Comparison of ENCODE assay signal across 11 cellular contexts in the genomic region with DNA sequence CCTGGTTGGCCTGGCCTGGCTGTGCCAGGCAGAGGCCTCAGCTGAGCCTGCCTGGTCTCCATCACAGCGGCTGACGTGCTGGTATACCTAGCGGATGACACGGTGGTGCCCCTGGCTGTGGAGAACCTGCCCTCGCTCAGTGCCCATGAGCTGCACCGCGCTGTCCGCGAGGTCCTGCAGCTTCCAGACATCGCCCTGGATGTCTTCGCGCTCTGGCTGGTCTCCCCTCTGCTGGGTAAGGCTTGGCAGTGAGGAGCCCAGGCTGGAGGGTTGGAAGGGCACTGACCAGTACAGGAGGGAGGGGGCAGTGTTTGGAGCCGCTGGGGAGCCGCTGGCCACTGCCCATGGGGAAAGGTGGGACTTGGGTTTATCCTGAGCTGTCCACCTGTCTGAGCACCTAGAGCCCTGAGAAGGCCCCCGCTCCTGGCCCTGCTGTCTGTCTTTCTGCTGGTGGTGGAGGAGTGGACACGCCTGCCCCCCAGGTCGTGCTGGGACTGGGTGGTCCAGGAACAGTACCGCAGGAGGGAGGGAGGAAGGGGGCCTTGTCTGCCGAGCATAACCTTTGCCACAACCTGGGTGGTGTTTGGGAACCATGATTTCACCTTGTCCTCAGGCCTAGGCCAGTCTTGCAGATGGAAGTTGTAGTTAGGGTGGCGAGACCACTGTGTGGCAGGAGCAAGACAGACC. TPM values are rescaled to one million over a fixed set of nuclear protein-coding genes. Genes with fewer than 3 reads are reported as not detected.
DNase-seq lines count a peak whose midpoint lies in the region; ATAC-seq, FAIRE-seq and TF ChIP-seq lines count a peak whose summit lies in the region.
"Had no signal": no experiment of that assay in that cellular context is flagged by ENCODE, and none has a peak within 500 bp of the region (broad histone marks: within the 10 kb centered on the region; RNA-seq: fewer than 3 reads in every experiment).

No MANE protein-coding gene starts in this region.

- H3K27ac ChIP-seq in K562 (ENCODE audit: extremely low read depth, low read depth, low read length) (no peak overlapping the region; the same call in 2 of the 3 replicates), mesenchymal stem cell (ENCODE audit: low read length, poor library complexity, severe bottlenecking) (no peak overlapping the region)

- H4K20me1 ChIP-seq in K562 (replicated peaks; ENCODE audit: control insufficient read depth, insufficient read depth, low read length) = peaks cover 9% of the 10 kb centered on the region

- peak overlapping the region in 1 of 2 experiments; percentile 85 for H3K14ac ChIP-seq in mesenchymal stem cell (ENCODE audit: low read length in 2 of 2)

- no peak overlapping the region for H2AFZ ChIP-seq in K562 (ENCODE audit: low read depth, low read length)
- no peak overlapping the region for H2AFZ ChIP-seq in mesenchymal stem cell (ENCODE audit: low read depth, low read length)

- peak overlapping the region in 1 of 2 experiments; percentile 75; a peak in 2 of 4 replicates for H3K9ac ChIP-seq in K562 (ENCODE audit: insufficient read depth in 1 of 2, low read depth in 2 of 2, low read length in 2 of 2)
- peak overlapping the region; percentile 64 for H3K9ac ChIP-seq in mesenchymal stem cell (ENCODE audit: low read length)

- no peaks in the 10 kb centered on the region for H3K9me3 Mint-ChIP-seq in activated naive CD4-positive, alpha-beta T cell treated with anti-CD3 and anti-CD28 coated beads, Interleukin-2, amount 50 U/mL, for 72 hours
- no peaks in the 10 kb centered on the region for H3K9me3 Mint-ChIP-seq in type B pancreatic cell

- in situ Hi-C loops in K562 (cut with MboI) = no loop called here

- no peak for FAIRE-seq in K562 (lab: Jason Lieb, UNC)

- no peaks in the 10 kb centered on the region; the same call in 1 of the 2 replicates for H3K9me3 ChIP-seq in K562 (replicated peaks; ENCODE audit: control insufficient read depth, insufficient read depth, low read depth, low read length)
- no peaks in the 10 kb centered on the region for H3K9me3 ChIP-seq in mesenchymal stem cell (ENCODE audit: control insufficient read depth, low read length)

- no peak overlapping the region for H3K18ac ChIP-seq in mesenchymal stem cell (ENCODE audit: low read depth in 1 of 2, low read length in 2 of 2)

- H3K27me3 ChIP-seq in K562 (ENCODE audit: control insufficient read depth in 2 of 2, insufficient read depth in 2 of 2, low read length in 2 of 2) (no peaks in the 10 kb centered on the region), mesenchymal stem cell (ENCODE audit: control insufficient read depth in 1 of 2, insufficient read depth in 1 of 2, low read length in 2 of 2) (no peaks in the 10 kb centered on the region)

- no peak overlapping the region for H2BK5ac ChIP-seq in mesenchymal stem cell (ENCODE audit: low read depth, low read length, poor library complexity, severe bottlenecking)

- no peak overlapping the region for H3K4me2 ChIP-seq in K562 (ENCODE audit: insufficient read depth, low read length)
- no peak overlapping the region for H3K4me2 ChIP-seq in mesenchymal stem cell (ENCODE audit: low read length, poor library complexity, severe bottlenecking)

- H3K36me3 Mint-ChIP-seq in activated naive CD4-positive, alpha-beta T cell treated with anti-CD3 and anti-CD28 coated beads, Interleukin-2, amount 50 U/mL, for 72 hours = peaks cover 17 to 21% of the 10 kb centered on the region in 2 donors
- H3K36me3 Mint-ChIP-seq in type B pancreatic cell = peaks cover 5% of the 10 kb centered on the region

- no peak for TF ChIP-seq EP300 in K562 (IDR thresholded peaks at IDR 0.05; ENCODE audit: low read length)

- H2AK5ac ChIP-seq in mesenchymal stem cell (ENCODE audit: low read length, severe bottlenecking) = peak overlapping the region; percentile 23

- H3K4me1 ChIP-seq in K562 (replicated peaks in 1 of 2; ENCODE audit: control insufficient read depth in 2 of 2, insufficient read depth in 2 of 2, low read length in 2 of 2) (peaks cover 26 to 71% of the 10 kb centered on the region in 2 experiments), mesenchymal stem cell (ENCODE audit: control insufficient read depth, insufficient read depth, low read depth, low read length) (peaks cover 54% of the 10 kb centered on the region)

- no peak for DNase-seq in activated naive CD4-positive, alpha-beta T cell treated with anti-CD3 and anti-CD28 coated beads, Interleukin-2, amount 50 U/mL, for 72 hours (ENCODE audit: low spot score in 2 of 2)
- no peak for DNase-seq in activated naive CD4-positive, alpha-beta T cell treated with Interleukin-2 at 50 U/mL for 16 hours
- DNase-seq in K562 (ENCODE audit: extremely low read depth in 1 of 4, low spot score in 3 of 4) (no peak), mesenchymal stem cell (peak; percentile 23), type B pancreatic cell (ENCODE audit: extremely low spot score, unreplicated experiment) (no peak), NCI-H526 (lab: John Stamatoyannopoulos, UW) (no peak), NOMO-1 treated with dmso at 0.1 percent for 144 hours (lab: John Stamatoyannopoulos, UW; ENCODE audit: unreplicated experiment) (no peak)
- DNase-seq: activated CD4-positive, CD25-positive, alpha-beta regulatory T cell; AML-193; caudate nucleus had no signal

- CTCF ChIA-PET in K562 (lab: Yijun Ruan, JAX; ENCODE audit: low intra/inter-chr PET ratio) = interaction anchor here (0.7 kb wide), 1 partner anchor 22 kb away, joined by 3 read pairs; no protein-coding TSS in a partner anchor

- WGBS in K562 (ENCODE audit: insufficient coverage, low coverage, missing lambda C conversion rate) = 92% methylated on average over 17 of the region's 20 CpGs
- WGBS in mesenchymal stem cell = 92% methylated on average over 20 of the region's 20 CpGs

- no peaks in the 10 kb centered on the region for H3K9me1 ChIP-seq in K562 (ENCODE audit: control insufficient read depth, insufficient read depth, low read length)

- POLR2A ChIA-PET in K562 (lab: Yijun Ruan, JAX) = interaction anchor here (0.6 to 16.2 kb wide), 5 partner anchors 8 to 113 kb away, joined by 3 to 253 read pairs (median 21); partner anchors contain the start of genes MALAT1 and NEAT1

- TF ChIP-seq RAD21 in K562 (CRISPR knock-in tag; conservative IDR thresholded peaks at IDR 0.05 in 1 of 2, IDR thresholded peaks at IDR 0.05 in 1 of 2) = no peak

- H3K4me3 ChIP-seq in K562 (no peak overlapping the region), mesenchymal stem cell (ENCODE audit: insufficient read depth in 1 of 2, low read depth in 1 of 2, low read length in 2 of 2) (peak overlapping the region in 1 of 2 experiments; percentile 68)

- peak overlapping the region; percentile 18 to 85 for H2BK12ac ChIP-seq in mesenchymal stem cell (ENCODE audit: low read length in 2 of 2)

- H2BK15ac ChIP-seq in mesenchymal stem cell (ENCODE audit: low read depth, poor library complexity, severe bottlenecking) = no peak overlapping the region

- intact Hi-C loops in K562 (cut with micrococcal nuclease) = no loop called here

- no peak for ATAC-seq in activated naive CD4-positive, alpha-beta T cell treated with anti-CD3 and anti-CD28 coated beads, Interleukin-2, amount 50 U/mL, for 72 hours
- ATAC-seq in K562 (no peak), HG03045 (IDR thresholded peaks at IDR 0.05; ENCODE audit: unreplicated experiment) (no peak)

- peak overlapping the region; percentile 66 to 75 for H3K27ac Mint-ChIP-seq in activated naive CD4-positive, alpha-beta T cell treated with anti-CD3 and anti-CD28 coated beads, Interleukin-2, amount 50 U/mL, for 72 hours
- H3K27ac Mint-ChIP-seq in type B pancreatic cell = no peak overlapping the region

- peak overlapping the region; percentile 48 to 58 for H3K4ac ChIP-seq in mesenchymal stem cell (ENCODE audit: low read depth in 1 of 2, low read length in 2 of 2)

- peak overlapping the region; percentile 86 for H2BK120ac ChIP-seq in mesenchymal stem cell (ENCODE audit: low read depth, low read length)

- peaks cover 37% of the 10 kb centered on the region for H3K79me2 ChIP-seq in K562 (ENCODE audit: control insufficient read depth, insufficient read depth, low read length)

- H3K36me3 ChIP-seq in K562 (ENCODE audit: control insufficient read depth, insufficient read depth, low read length) = peaks cover 59% of the 10 kb centered on the region; the same call in 2 of the 3 replicates
- peaks cover 39 to 42% of the 10 kb centered on the region in 2 experiments for H3K36me3 ChIP-seq in mesenchymal stem cell (ENCODE audit: control insufficient read depth in 1 of 2, insufficient read depth in 2 of 2, low read depth in 1 of 2, low read length in 2 of 2)

- peak overlapping the region; percentile 84 for H3K4me3 Mint-ChIP-seq in type B pancreatic cell

- H3K27me3 Mint-ChIP-seq in type B pancreatic cell = no peaks in the 10 kb centered on the region

- H3K4me1 Mint-ChIP-seq in type B pancreatic cell (ENCODE audit: unreplicated experiment) = peaks cover 29% of the 10 kb centered on the region

- H4K91ac ChIP-seq in mesenchymal stem cell (ENCODE audit: low read length) = peak overlapping the region; percentile 2

- peaks cover 48% of the 10 kb centered on the region for H3K79me1 ChIP-seq in mesenchymal stem cell (replicated peaks; ENCODE audit: low read length, poor library complexity, severe bottlenecking)

- H3K23ac ChIP-seq in mesenchymal stem cell (ENCODE audit: low read length in 2 of 2) = no peak overlapping the region

- no peak for TF ChIP-seq POLR2A in K562 (conservative IDR thresholded peaks at IDR 0.05)

- no peak for TF ChIP-seq CTCF in K562 (IDR thresholded peaks at IDR 0.05 in 2 of 3, conservative IDR thresholded peaks at IDR 0.05 in 1 of 3; ENCODE audit: insufficient read depth in 2 of 3, low read depth in 1 of 3, low read length in 3 of 3)
- TF ChIP-seq CTCF in type B pancreatic cell (conservative IDR thresholded peaks at IDR 0.05) = no peak

- BruUV-seq in K562 (replicated peaks; lab: Mats Ljungman, UMichigan) = no TSS peak

- peak overlapping the region; percentile 81 for H4K8ac ChIP-seq in mesenchymal stem cell (ENCODE audit: low read length)

RNA-seq across cellular contexts. Expression of gene FRMD8, which starts 3.0 kb away (rescaled TPM):
- total RNA-seq in activated naive CD4-positive, alpha-beta T cell treated with anti-CD3 and anti-CD28 coated beads, Interleukin-2, amount 50 U/mL, for 72 hours = 10 to 100 TPM; 39.7 to 53.4 TPM
- 28.5 and 83.6 TPM in 2 replicates for total RNA-seq in K562 (2011; cell fraction: chromatin; rRNA removed; ENCODE audit: low replicate concordance)
- 89.6 and 96.9 TPM in 2 replicates for total RNA-seq in K562 (2011; cell fraction: nucleolus; rRNA removed)
- total RNA-seq in K562 (2011; cell fraction: nucleoplasm; rRNA removed) = 32.8 and 36.5 TPM in 2 replicates
- total RNA-seq in K562 (2014; rRNA removed) (34.6 and 46.5 TPM in 2 replicates), K562 (2014; rRNA removed; fragmentation: Illumina TruSeq; extraction: Trizol) (6.2 and 8.6 TPM in 2 replicates), K562 (2015; rRNA removed; fragmentation: Illumina TruSeq; extraction: Trizol) (15.0 and 15.8 TPM in 2 replicates), K562 (2021) (44.2 and 54.5 TPM in 2 replicates), type B pancreatic cell (ENCODE audit: low replicate concordance) (35.0 and 41.8 TPM in 2 replicates)
- polyA plus RNA-seq in K562 (2011; rRNA removed) (16.0 and 19.9 TPM in 2 replicates), K562 (2014; fragmentation: Illumina TruSeq; extraction: Trizol) (12.0 and 19.4 TPM in 2 replicates), K562 (2014; fragmentation: Nextera tagmentation; extraction: Ambion mirVana) (1 to 10 TPM; 4.5 to 5.0 TPM), K562 (2014; rRNA removed) (33.4 and 41.7 TPM in 2 replicates)
- polyA plus RNA-seq in K562 (2011; cell fraction: cytosol; rRNA removed) = 24.0 and 43.0 TPM in 2 replicates
- polyA plus RNA-seq in K562 (2011; cell fraction: nucleus; rRNA removed) = 25.1 and 46.6 TPM in 2 replicates
- polyA plus RNA-seq in K562 (2012) = 21.4 and 22.5 TPM in 2 replicates
- polyA minus RNA-seq in K562 (2011; rRNA and poly(A)+ RNA removed) = 8.4 and 13.5 TPM in 2 replicates
- polyA minus RNA-seq in K562 (2011; cell fraction: cytosol; rRNA and poly(A)+ RNA removed) = 21.0 and 21.1 TPM in 2 replicates
- 28.1 and 34.6 TPM in 2 replicates for polyA minus RNA-seq in K562 (2011; cell fraction: nucleus; rRNA and poly(A)+ RNA removed)
- 24.6 TPM for polyA plus RNA-seq in mesenchymal stem cell (2013, experiment 1 of 2)
- 25.1 TPM for polyA plus RNA-seq in mesenchymal stem cell (2013, experiment 2 of 2)

RNA-seq across cellular contexts. Expression of gene SLC25A45, which starts 7.0 kb away (rescaled TPM):
- total RNA-seq in activated naive CD4-positive, alpha-beta T cell treated with anti-CD3 and anti-CD28 coated beads, Interleukin-2, amount 50 U/mL, for 72 hours = 10 to 100 TPM in 1 of 2 donors, 1 to 10 TPM in 1; 9.7 to 18.5 TPM
- 2.5 and 2.9 TPM in 2 replicates for total RNA-seq in K562 (2011; cell fraction: chromatin; rRNA removed; ENCODE audit: low replicate concordance)
- 2.7 and 3.6 TPM in 2 replicates for total RNA-seq in K562 (2011; cell fraction: nucleolus; rRNA removed)
- 2.3 and 2.7 TPM in 2 replicates for total RNA-seq in K562 (2011; cell fraction: nucleoplasm; rRNA removed)
- total RNA-seq in K562 (2014; rRNA removed) (0.82 and 2.3 TPM in 2 replicates), K562 (2014; rRNA removed; fragmentation: Illumina TruSeq; extraction: Trizol) (0.55 and 0.57 TPM in 2 replicates), K562 (2015; rRNA removed; fragmentation: Illumina TruSeq; extraction: Trizol) (0.40 and 0.45 TPM in 2 replicates), K562 (2021) (0.92 and 2.2 TPM in 2 replicates), type B pancreatic cell (ENCODE audit: low replicate concordance) (1.9 and 5.6 TPM in 2 replicates)
- polyA plus RNA-seq in K562 (2011; rRNA removed) (0.61 and 0.81 TPM in 2 replicates), K562 (2014; fragmentation: Illumina TruSeq; extraction: Trizol) (0.51 and 0.68 TPM in 2 replicates), K562 (2014; fragmentation: Nextera tagmentation; extraction: Ambion mirVana) (under 1 TPM; 0.15 to 0.34 TPM), K562 (2014; rRNA removed) (0.93 and 1.1 TPM in 2 replicates)
- polyA plus RNA-seq in K562 (2011; cell fraction: cytosol; rRNA removed) = 0.49 and 0.85 TPM in 2 replicates
- polyA plus RNA-seq in K562 (2011; cell fraction: nucleus; rRNA removed) = 1.2 and 3.9 TPM in 2 replicates
- 1.3 and 1.4 TPM in 2 replicates for polyA plus RNA-seq in K562 (2012)
- polyA minus RNA-seq in K562 (2011; rRNA and poly(A)+ RNA removed) = 0.35 and 0.42 TPM in 2 replicates
- polyA minus RNA-seq in K562 (2011; cell fraction: cytosol; rRNA and poly(A)+ RNA removed) = 0.76 and 0.91 TPM in 2 replicates
- 0.40 and 0.56 TPM in 2 replicates for polyA minus RNA-seq in K562 (2011; cell fraction: nucleus; rRNA and poly(A)+ RNA removed)
- 2.2 TPM for polyA plus RNA-seq in mesenchymal stem cell (2013, experiment 1 of 2)
- 1.9 TPM for polyA plus RNA-seq in mesenchymal stem cell (2013, experiment 2 of 2)

RNA-seq across cellular contexts. Expression of gene NEAT1, which starts 33.2 kb away (rescaled TPM):
- 1,000 to 10,000 TPM in 1 of 2 donors, 100 to 1,000 TPM in 1; 836 to 2,329 TPM for total RNA-seq in activated naive CD4-positive, alpha-beta T cell treated with anti-CD3 and anti-CD28 coated beads, Interleukin-2, amount 50 U/mL, for 72 hours
- 684 and 1,510 TPM in 2 replicates for total RNA-seq in K562 (2011; cell fraction: chromatin; rRNA removed; ENCODE audit: low replicate concordance)
- total RNA-seq in K562 (2011; cell fraction: nucleolus; rRNA removed) = 291 and 321 TPM in 2 replicates
- 737 and 1,283 TPM in 2 replicates for total RNA-seq in K562 (2011; cell fraction: nucleoplasm; rRNA removed)
- total RNA-seq in K562 (2014; rRNA removed) (15.2 and 20.1 TPM in 2 replicates), K562 (2014; rRNA removed; fragmentation: Illumina TruSeq; extraction: Trizol) (62.8 and 76.9 TPM in 2 replicates), K562 (2015; rRNA removed; fragmentation: Illumina TruSeq; extraction: Trizol) (26.3 and 31.5 TPM in 2 replicates), K562 (2021) (129 and 208 TPM in 2 replicates), type B pancreatic cell (ENCODE audit: low replicate concordance) (229 and 395 TPM in 2 replicates)
- polyA plus RNA-seq in K562 (2011; rRNA removed) (56.2 and 171 TPM in 2 replicates), K562 (2014; fragmentation: Illumina TruSeq; extraction: Trizol) (137 and 146 TPM in 2 replicates), K562 (2014; fragmentation: Nextera tagmentation; extraction: Ambion mirVana) (10 to 100 TPM; 22.8 to 30.1 TPM), K562 (2014; rRNA removed) (382 and 389 TPM in 2 replicates)
- polyA plus RNA-seq in K562 (2011; cell fraction: cytosol; rRNA removed) = 45.5 and 49.2 TPM in 2 replicates
- 234 and 651 TPM in 2 replicates for polyA plus RNA-seq in K562 (2011; cell fraction: nucleus; rRNA removed)
- 312 and 328 TPM in 2 replicates for polyA plus RNA-seq in K562 (2012)
- 92.6 and 137 TPM in 2 replicates for polyA minus RNA-seq in K562 (2011; rRNA and poly(A)+ RNA removed)
- 19.9 and 35.6 TPM in 2 replicates for polyA minus RNA-seq in K562 (2011; cell fraction: cytosol; rRNA and poly(A)+ RNA removed)
- polyA minus RNA-seq in K562 (2011; cell fraction: nucleus; rRNA and poly(A)+ RNA removed) = 168 and 220 TPM in 2 replicates
- 51.2 TPM for polyA plus RNA-seq in mesenchymal stem cell (2013, experiment 1 of 2)
- 44.5 TPM for polyA plus RNA-seq in mesenchymal stem cell (2013, experiment 2 of 2)

RNA-seq across cellular contexts. Expression of gene TIGD3, which starts 34.9 kb away (rescaled TPM):
- total RNA-seq in activated naive CD4-positive, alpha-beta T cell treated with anti-CD3 and anti-CD28 coated beads, Interleukin-2, amount 50 U/mL, for 72 hours = 1 to 10 TPM in 1 of 2 donors, under 1 TPM in 1; 0.76 to 4.0 TPM
- total RNA-seq in K562 (2011; cell fraction: chromatin; rRNA removed; ENCODE audit: low replicate concordance) = 0.79 and 1.5 TPM in 2 replicates
- total RNA-seq in K562 (2011; cell fraction: nucleolus; rRNA removed) = 1.4 and 1.5 TPM in 2 replicates
- 0.38 and 0.95 TPM in 2 replicates for total RNA-seq in K562 (2011; cell fraction: nucleoplasm; rRNA removed)
- total RNA-seq in K562 (2014; rRNA removed) = 1.3 and 2.1 TPM in 2 replicates
- total RNA-seq in K562 (2014; rRNA removed; fragmentation: Illumina TruSeq; extraction: Trizol) = 0.29 and 0.44 TPM in 2 replicates
- total RNA-seq in K562 (2015; rRNA removed; fragmentation: Illumina TruSeq; extraction: Trizol) = 0.65 and 0.75 TPM in 2 replicates
- 0.81 and 1.3 TPM in 2 replicates for total RNA-seq in K562 (2021)
- 0.39 and 0.56 TPM in 2 replicates for polyA plus RNA-seq in K562 (2011; rRNA removed)
- polyA plus RNA-seq in K562 (2011; cell fraction: cytosol; rRNA removed) = 0.53 and 1.1 TPM in 2 replicates
- polyA plus RNA-seq in K562 (2011; cell fraction: nucleus; rRNA removed) = 0.79 and 1.1 TPM in 2 replicates
- 1.0 and 1.8 TPM in 2 replicates for polyA plus RNA-seq in K562 (2012)
- polyA plus RNA-seq in K562 (2014; fragmentation: Illumina TruSeq; extraction: Trizol) = 0.49 and 0.64 TPM in 2 replicates
- polyA plus RNA-seq in K562 (2014; fragmentation: Nextera tagmentation; extraction: Ambion mirVana) = under 1 TPM; 0.06 to 0.08 TPM
- polyA plus RNA-seq in K562 (2014; rRNA removed) = 0.61 and 0.98 TPM in 2 replicates
- polyA minus RNA-seq in K562 (2011; rRNA and poly(A)+ RNA removed) = 0.12 and 0.25 TPM in 2 replicates
- 0.64 TPM in 1 of 2 replicates, not detected in the other for polyA minus RNA-seq in K562 (2011; cell fraction: cytosol; rRNA and poly(A)+ RNA removed)
- polyA minus RNA-seq in K562 (2011; cell fraction: nucleus; rRNA and poly(A)+ RNA removed) = 0.67 and 0.81 TPM in 2 replicates
- 0.06 TPM for polyA plus RNA-seq in mesenchymal stem cell (2013, experiment 1 of 2)
- polyA plus RNA-seq in mesenchymal stem cell (2013, experiment 2 of 2) = 0.05 TPM
- 1.2 and 1.3 TPM in 2 replicates for total RNA-seq in type B pancreatic cell (ENCODE audit: low replicate concordance)

RNA-seq across cellular contexts. Expression of gene DPF2, which starts 55.8 kb away (rescaled TPM):
- total RNA-seq in activated naive CD4-positive, alpha-beta T cell treated with anti-CD3 and anti-CD28 coated beads, Interleukin-2, amount 50 U/mL, for 72 hours = 10 to 100 TPM; 75.3 to 79.4 TPM
- 75.3 and 142 TPM in 2 replicates for total RNA-seq in K562 (2011; cell fraction: chromatin; rRNA removed; ENCODE audit: low replicate concordance)
- 65.5 and 74.9 TPM in 2 replicates for total RNA-seq in K562 (2011; cell fraction: nucleolus; rRNA removed)
- 76.9 and 80.5 TPM in 2 replicates for total RNA-seq in K562 (2011; cell fraction: nucleoplasm; rRNA removed)
- 34.4 and 44.0 TPM in 2 replicates for total RNA-seq in K562 (2014; rRNA removed)
- total RNA-seq in K562 (2014; rRNA removed; fragmentation: Illumina TruSeq; extraction: Trizol) = 28.1 and 29.3 TPM in 2 replicates
- total RNA-seq in K562 (2015; rRNA removed; fragmentation: Illumina TruSeq; extraction: Trizol) = 41.0 and 41.1 TPM in 2 replicates
- 74.6 and 76.3 TPM in 2 replicates for total RNA-seq in K562 (2021)
- 29.7 and 40.3 TPM in 2 replicates for polyA plus RNA-seq in K562 (2011; rRNA removed)
- polyA plus RNA-seq in K562 (2011; cell fraction: cytosol; rRNA removed) = 44.3 and 45.4 TPM in 2 replicates
- polyA plus RNA-seq in K562 (2011; cell fraction: nucleus; rRNA removed) = 64.8 and 70.4 TPM in 2 replicates
- 54.9 and 55.8 TPM in 2 replicates for polyA plus RNA-seq in K562 (2012)
- 65.0 and 81.7 TPM in 2 replicates for polyA plus RNA-seq in K562 (2014; fragmentation: Illumina TruSeq; extraction: Trizol)
- 10 to 100 TPM; 15.6 to 33.2 TPM for polyA plus RNA-seq in K562 (2014; fragmentation: Nextera tagmentation; extraction: Ambion mirVana)
- polyA plus RNA-seq in K562 (2014; rRNA removed) = 33.2 and 35.6 TPM in 2 replicates
- 31.7 and 32.1 TPM in 2 replicates for polyA minus RNA-seq in K562 (2011; rRNA and poly(A)+ RNA removed)
- 25.4 and 35.7 TPM in 2 replicates for polyA minus RNA-seq in K562 (2011; cell fraction: cytosol; rRNA and poly(A)+ RNA removed)
- polyA minus RNA-seq in K562 (2011; cell fraction: nucleus; rRNA and poly(A)+ RNA removed) = 21.1 and 35.7 TPM in 2 replicates
- 52.4 TPM for polyA plus RNA-seq in mesenchymal stem cell (2013, experiment 1 of 2)
- 46.0 TPM for polyA plus RNA-seq in mesenchymal stem cell (2013, experiment 2 of 2)
- total RNA-seq in type B pancreatic cell (ENCODE audit: low replicate concordance) = 64.7 and 85.5 TPM in 2 replicates
